In the genomic region with DNA sequence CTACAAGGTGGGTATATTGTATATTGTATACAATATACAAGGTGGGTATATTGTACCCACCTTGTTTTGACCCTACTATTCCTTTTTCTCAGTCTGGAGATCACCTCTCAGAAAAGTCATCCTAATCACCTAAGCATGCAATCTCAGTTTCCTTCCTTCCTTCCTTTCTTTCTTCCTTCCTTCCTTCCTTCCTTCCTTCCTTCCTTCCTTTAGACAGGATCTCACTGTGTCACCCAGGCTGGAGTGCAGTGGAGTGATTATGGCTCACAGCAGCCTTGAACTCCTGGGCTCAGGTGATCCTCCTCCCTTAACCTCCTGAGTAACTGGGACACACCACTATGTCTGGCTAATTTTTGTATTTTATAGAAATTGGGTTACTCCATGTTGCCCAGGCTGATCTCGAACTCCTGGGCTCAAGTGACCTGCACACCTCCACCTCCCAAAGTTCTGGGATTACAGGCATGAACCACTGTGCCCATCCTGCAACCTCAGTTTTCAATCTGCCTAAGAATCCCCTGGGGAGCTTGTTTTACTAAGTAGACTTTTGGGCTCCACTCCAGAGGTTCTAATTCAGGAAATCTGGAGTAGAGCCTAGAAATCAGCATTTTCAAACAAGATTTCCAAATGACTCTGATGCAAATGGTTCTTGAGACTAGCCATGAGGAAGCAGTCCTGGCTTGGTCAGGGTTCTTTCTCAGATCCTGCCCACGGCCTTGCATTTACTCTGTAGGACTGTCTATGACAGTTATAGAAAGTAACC, we compare ENCODE assay signal across 18 cellular contexts. TPM values are rescaled to one million over a fixed set of nuclear protein-coding genes. Genes with fewer than 3 reads are reported as not detected.
DNase-seq lines count a peak whose midpoint lies in the region; ATAC-seq and TF ChIP-seq lines count a peak whose summit lies in the region.
"Had no signal": no experiment of that assay in that cellular context is flagged by ENCODE, and none has a peak within 500 bp of the region (broad histone marks: within the 10 kb centered on the region; RNA-seq: fewer than 3 reads in every experiment).

No MANE protein-coding gene starts in this region.

- peaks cover 6% of the 10 kb centered on the region for H3K36me3 Mint-ChIP-seq in dendritic cell treated with granulocyte-macrophage colony-stimulating factor and Interleukin-4, amounts not matched to agents 40 ng/mL and 50 ng/mL, for 4 days (ENCODE audit: low read depth)
- H3K36me3 Mint-ChIP-seq in nephron progenitor cell (ENCODE audit: low read depth) (no peaks in the 10 kb centered on the region), Calu3 (ENCODE audit: insufficient read depth, unreplicated experiment) (no peaks in the 10 kb centered on the region)
- H3K36me3 Mint-ChIP-seq in activated CD4-positive, alpha-beta T cell treated with anti-CD3 and anti-CD28 coated beads, Interleukin-2, amount 10 ng/mL, durations not matched to agents 24 days and 14 days (ENCODE audit: low read depth): no peaks in the 10 kb centered on the region
- no peaks in the 10 kb centered on the region for H3K36me3 Mint-ChIP-seq in activated naive CD4-positive, alpha-beta T cell treated with anti-CD3 and anti-CD28 coated beads for 36 hours (ENCODE audit: low read depth)
- H3K36me3 Mint-ChIP-seq: CD8-positive, alpha-beta T cell had no signal

- POLR2A ChIA-PET in HEK293 (lab: Yijun Ruan, JAX): interaction anchor here (0.7 kb wide), 2 partner anchors 25 kb away, joined by 3 to 7 read pairs; a partner anchor contains a TSS

- H3K9me3 ChIP-seq in HEK293 (ENCODE audit: control insufficient read depth, insufficient read depth, low read depth, low read length) (no peaks in the 10 kb centered on the region), psoas muscle (no peaks in the 10 kb centered on the region)

- 50 to 78% (median 64%) methylated on average over 2 of the region's 2 CpGs for WGBS in psoas muscle, 3 donors

- peaks cover 80% of the 10 kb centered on the region for H3K4me1 Mint-ChIP-seq in dendritic cell treated with granulocyte-macrophage colony-stimulating factor and Interleukin-4, amounts not matched to agents 40 ng/mL and 50 ng/mL, for 4 days (ENCODE audit: low read depth)
- H3K4me1 Mint-ChIP-seq in nephron progenitor cell (peaks cover 20% of the 10 kb centered on the region), Calu3 (ENCODE audit: low read depth, unreplicated experiment) (peaks cover 22% of the 10 kb centered on the region)
- peaks cover 5% of the 10 kb centered on the region for H3K4me1 Mint-ChIP-seq in activated CD4-positive, alpha-beta T cell treated with anti-CD3 and anti-CD28 coated beads, Interleukin-2, amount 10 ng/mL, durations not matched to agents 24 days and 14 days
- H3K4me1 Mint-ChIP-seq in activated naive CD4-positive, alpha-beta T cell treated with anti-CD3 and anti-CD28 coated beads for 36 hours (ENCODE audit: low read depth): peaks cover 9% of the 10 kb centered on the region

- H3K27ac ChIP-seq in HEK293 (ENCODE audit: extremely low read depth, low read depth, low read length) (no peak overlapping the region), psoas muscle (no peak overlapping the region)

- BruUV-seq in Calu3 (replicated peaks; lab: Mats Ljungman, UMichigan): no TSS peak

- DNase-seq in nephron progenitor cell (no peak), psoas muscle (no peak), Calu3 (no peak)
- no peak for DNase-seq in activated CD4-positive, alpha-beta T cell treated with anti-CD3 and anti-CD28 coated beads, Interleukin-2, amount 10 ng/mL, durations not matched to agents 24 days and 14 days
- DNase-seq in activated naive CD4-positive, alpha-beta T cell treated with anti-CD3 and anti-CD28 coated beads for 36 hours: no peak
- DNase-seq: CD8-positive, alpha-beta T cell; DND-41; GOT3; NCI-H1048; NCI-H146; NCI-H2081; NCI-H510A treated with DMSO at 0.1 percent for 48 hours had no signal

- no peak for ATAC-seq in psoas muscle
- ATAC-seq: CD8-positive, alpha-beta T cell; GM12878; HepG2 had no signal

- TF ChIP-seq CTCF in HEK293 (tag by site-specific recombination; IDR thresholded peaks at IDR 0.05) (no peak), nephron progenitor cell (IDR thresholded peaks at IDR 0.05) (no peak), psoas muscle (IDR thresholded peaks at IDR 0.05) (no peak), Calu3 (IDR thresholded peaks at IDR 0.05; ENCODE audit: unreplicated experiment) (no peak)

- H3K4me3 Mint-ChIP-seq in dendritic cell treated with granulocyte-macrophage colony-stimulating factor and Interleukin-4, amounts not matched to agents 40 ng/mL and 50 ng/mL, for 4 days: no peak overlapping the region
- H3K4me3 Mint-ChIP-seq in nephron progenitor cell (peak overlapping the region; percentile 16), Calu3 (ENCODE audit: low read depth, unreplicated experiment) (no peak overlapping the region)
- no peak overlapping the region for H3K4me3 Mint-ChIP-seq in activated CD4-positive, alpha-beta T cell treated with anti-CD3 and anti-CD28 coated beads, Interleukin-2, amount 10 ng/mL, durations not matched to agents 24 days and 14 days
- no peak overlapping the region for H3K4me3 Mint-ChIP-seq in activated naive CD4-positive, alpha-beta T cell treated with anti-CD3 and anti-CD28 coated beads for 36 hours
- H3K4me3 Mint-ChIP-seq: CD8-positive, alpha-beta T cell had no signal

- intact Hi-C loops in dendritic cell treated with granulocyte-macrophage colony-stimulating factor and Interleukin-4, amounts not matched to agents 40 ng/mL and 50 ng/mL, for 4 days (cut with micrococcal nuclease): no loop called here
- intact Hi-C loops in activated CD4-positive, alpha-beta T cell treated with anti-CD3 and anti-CD28 coated beads, Interleukin-2, amount 10 ng/mL, durations not matched to agents 24 days and 14 days (cut with micrococcal nuclease): no loop called here
- intact Hi-C loops in psoas muscle (cut with DNase I) (no loop called here), Calu3 (cut with micrococcal nuclease; ENCODE audit: unreplicated experiment) (no loop called here)
- intact Hi-C loops in activated naive CD4-positive, alpha-beta T cell treated with anti-CD3 and anti-CD28 coated beads for 36 hours (cut with micrococcal nuclease): no loop called here

- H3K4me3 ChIP-seq in HEK293 (ENCODE audit: low read depth, low read length): no peak overlapping the region
- no peak overlapping the region for H3K4me3 ChIP-seq in psoas muscle
- H3K4me3 ChIP-seq: GM12878 had no signal

- no peaks in the 10 kb centered on the region for H3K4me1 ChIP-seq in HEK293 (ENCODE audit: control insufficient read depth, insufficient read depth, low read length)
- peaks cover 14% of the 10 kb centered on the region for H3K4me1 ChIP-seq in psoas muscle

- CTCF ChIA-PET in HEK293 (lab: Yijun Ruan, JAX): interaction anchor here (0.6 kb wide), 1 partner anchor 17 kb away, joined by 4 read pairs; no protein-coding TSS in a partner anchor
- CTCF ChIA-PET in Calu3 (lab: Charles Lee): no interaction called here
- CTCF ChIA-PET in activated naive CD4-positive, alpha-beta T cell treated with anti-CD3 and anti-CD28 coated beads for 36 hours (lab: Charles Lee): interaction anchor here (2.8 kb wide), 1 partner anchor 15 kb away, joined by 13 read pairs; no protein-coding TSS in a partner anchor

- H3K27ac Mint-ChIP-seq in dendritic cell treated with granulocyte-macrophage colony-stimulating factor and Interleukin-4, amounts not matched to agents 40 ng/mL and 50 ng/mL, for 4 days: peak overlapping the region; percentile 44
- H3K27ac Mint-ChIP-seq in nephron progenitor cell (no peak overlapping the region), Calu3 (ENCODE audit: unreplicated experiment) (no peak overlapping the region)
- H3K27ac Mint-ChIP-seq in activated CD4-positive, alpha-beta T cell treated with anti-CD3 and anti-CD28 coated beads, Interleukin-2, amount 10 ng/mL, durations not matched to agents 24 days and 14 days: no peak overlapping the region
- no peak overlapping the region for H3K27ac Mint-ChIP-seq in activated naive CD4-positive, alpha-beta T cell treated with anti-CD3 and anti-CD28 coated beads for 36 hours
- H3K27ac Mint-ChIP-seq: CD8-positive, alpha-beta T cell had no signal

- H3K36me3 ChIP-seq in HEK293 (ENCODE audit: control insufficient read depth in 2 of 2, insufficient read depth in 1 of 2, low read length in 2 of 2): no peaks in the 10 kb centered on the region
- no peaks in the 10 kb centered on the region for H3K36me3 ChIP-seq in psoas muscle (ENCODE audit: insufficient read depth in 1 of 2, low read depth in 1 of 2)

- H3K27me3 ChIP-seq in psoas muscle (ENCODE audit: insufficient read depth in 3 of 3, low read length in 2 of 3): no peaks in the 10 kb centered on the region

- H3K27me3 Mint-ChIP-seq in dendritic cell treated with granulocyte-macrophage colony-stimulating factor and Interleukin-4, amounts not matched to agents 40 ng/mL and 50 ng/mL, for 4 days: no peaks in the 10 kb centered on the region
- H3K27me3 Mint-ChIP-seq in nephron progenitor cell (ENCODE audit: low read depth, poor library complexity) (peaks cover 37% of the 10 kb centered on the region), Calu3 (ENCODE audit: unreplicated experiment) (peaks cover 15% of the 10 kb centered on the region)
- peaks cover 35% of the 10 kb centered on the region for H3K27me3 Mint-ChIP-seq in activated CD4-positive, alpha-beta T cell treated with anti-CD3 and anti-CD28 coated beads, Interleukin-2, amount 10 ng/mL, durations not matched to agents 24 days and 14 days
- peaks cover 32% of the 10 kb centered on the region for H3K27me3 Mint-ChIP-seq in activated naive CD4-positive, alpha-beta T cell treated with anti-CD3 and anti-CD28 coated beads for 36 hours (ENCODE audit: low read depth)

- no peaks in the 10 kb centered on the region for H3K9me3 Mint-ChIP-seq in dendritic cell treated with granulocyte-macrophage colony-stimulating factor and Interleukin-4, amounts not matched to agents 40 ng/mL and 50 ng/mL, for 4 days
- H3K9me3 Mint-ChIP-seq in nephron progenitor cell: no peaks in the 10 kb centered on the region
- no peaks in the 10 kb centered on the region for H3K9me3 Mint-ChIP-seq in activated CD4-positive, alpha-beta T cell treated with anti-CD3 and anti-CD28 coated beads, Interleukin-2, amount 10 ng/mL, durations not matched to agents 24 days and 14 days
- no peaks in the 10 kb centered on the region for H3K9me3 Mint-ChIP-seq in Calu3 (ENCODE audit: low read depth, unreplicated experiment)
- no peaks in the 10 kb centered on the region for H3K9me3 Mint-ChIP-seq in activated naive CD4-positive, alpha-beta T cell treated with anti-CD3 and anti-CD28 coated beads for 36 hours
- H3K9me3 Mint-ChIP-seq: CD8-positive, alpha-beta T cell had no signal

RNA-seq across cellular contexts. Expression of a gene that starts 1.4 kb away (rescaled TPM):
- not detected in 2 replicates for total RNA-seq in activated CD4-positive, alpha-beta T cell treated with anti-CD3 and anti-CD28 coated beads, Interleukin-2, amount 10 ng/mL, durations not matched to agents 24 days and 14 days
- 1 to 10 TPM; 1.0 to 3.3 (median 1.4) TPM for total RNA-seq in psoas muscle
- under 1 TPM; 0.21 to 0.80 (median 0.72) TPM for polyA plus RNA-seq in psoas muscle
- 1.5 and 3.8 TPM in 2 replicates for total RNA-seq in Calu3 (2022)
- not detected for total RNA-seq in activated naive CD4-positive, alpha-beta T cell treated with anti-CD3 and anti-CD28 coated beads for 36 hours
- total RNA-seq: CD8-positive, alpha-beta T cell; GM12878; MCF 10A; SK-MEL-5 had no signal
- polyA plus RNA-seq: GM12878 had no signal

RNA-seq across cellular contexts. Expression of a gene that starts 24.8 kb away (rescaled TPM):
- 3.1 and 4.7 TPM in 2 replicates for total RNA-seq in activated CD4-positive, alpha-beta T cell treated with anti-CD3 and anti-CD28 coated beads, Interleukin-2, amount 10 ng/mL, durations not matched to agents 24 days and 14 days
- 1 to 10 TPM; 4.0 to 5.4 (median 4.4) TPM for total RNA-seq in psoas muscle
- 1 to 10 TPM in 2 of 3 donors, under 1 TPM in 1; 0.94 to 4.5 (median 2.1) TPM for polyA plus RNA-seq in psoas muscle
- 7.8 and 10.9 TPM in 2 replicates for total RNA-seq in Calu3 (2022)
- total RNA-seq in activated naive CD4-positive, alpha-beta T cell treated with anti-CD3 and anti-CD28 coated beads for 36 hours: 1 to 10 TPM; 3.1 to 5.6 TPM
